In the genomic region with DNA sequence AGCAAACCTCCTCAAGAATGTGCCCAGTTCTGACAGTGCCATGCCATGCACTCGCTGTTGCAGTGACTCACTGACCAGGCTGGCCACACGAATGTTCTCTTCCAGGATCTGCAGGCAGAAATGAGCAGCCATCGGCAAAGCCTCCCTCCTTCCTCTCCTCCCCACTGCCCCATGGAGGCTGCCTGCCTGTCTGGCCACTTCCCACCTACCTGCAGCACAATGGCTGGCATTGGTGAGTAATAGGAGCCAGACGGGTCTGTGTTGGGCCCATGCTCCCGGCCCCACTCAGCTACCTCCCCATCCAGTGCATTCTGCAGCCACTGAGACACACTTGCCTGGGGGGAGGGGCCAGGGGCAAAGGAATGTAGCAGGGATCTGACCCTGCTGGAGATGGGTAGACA, we compare ENCODE assay signal across 1 cellular context.
TF ChIP-seq lines count a peak whose summit lies in the region.

No MANE protein-coding gene starts in this region.

TF ChIP-seq in WTC11, 78 proteins besides CTCF, POLR2A, EP300 and RAD21:
- TF ChIP-seq, protein P1, sequence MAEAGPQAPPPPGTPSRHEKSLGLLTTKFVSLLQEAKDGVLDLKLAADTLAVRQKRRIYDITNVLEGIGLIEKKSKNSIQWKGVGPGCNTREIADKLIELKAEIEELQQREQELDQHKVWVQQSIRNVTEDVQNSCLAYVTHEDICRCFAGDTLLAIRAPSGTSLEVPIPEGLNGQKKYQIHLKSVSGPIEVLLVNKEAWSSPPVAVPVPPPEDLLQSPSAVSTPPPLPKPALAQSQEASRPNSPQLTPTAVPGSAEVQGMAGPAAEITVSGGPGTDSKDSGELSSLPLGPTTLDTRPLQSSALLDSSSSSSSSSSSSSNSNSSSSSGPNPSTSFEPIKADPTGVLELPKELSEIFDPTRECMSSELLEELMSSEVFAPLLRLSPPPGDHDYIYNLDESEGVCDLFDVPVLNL (CRISPR knock-in tag; IDR thresholded peaks at IDR 0.05; ENCODE audit: borderline replicate concordance, low read depth) = no peak
- TF ChIP-seq ZNF396 (CRISPR knock-in tag; IDR thresholded peaks at IDR 0.05; ENCODE audit: borderline replicate concordance) (no peak), TCF7 (CRISPR knock-in tag; IDR thresholded peaks at IDR 0.05; ENCODE audit: low read depth) (no peak), FOXK1 (CRISPR knock-in tag; IDR thresholded peaks at IDR 0.05) (no peak), ZNF263 (CRISPR knock-in tag; IDR thresholded peaks at IDR 0.05; ENCODE audit: low read depth) (no peak), RORB (CRISPR knock-in tag; IDR thresholded peaks at IDR 0.05) (no peak), SMAD3 (CRISPR knock-in tag; IDR thresholded peaks at IDR 0.05; ENCODE audit: borderline replicate concordance) (no peak), IRF2 (CRISPR knock-in tag; IDR thresholded peaks at IDR 0.05; ENCODE audit: borderline replicate concordance, low read depth) (no peak)
- TF ChIP-seq, protein P2, sequence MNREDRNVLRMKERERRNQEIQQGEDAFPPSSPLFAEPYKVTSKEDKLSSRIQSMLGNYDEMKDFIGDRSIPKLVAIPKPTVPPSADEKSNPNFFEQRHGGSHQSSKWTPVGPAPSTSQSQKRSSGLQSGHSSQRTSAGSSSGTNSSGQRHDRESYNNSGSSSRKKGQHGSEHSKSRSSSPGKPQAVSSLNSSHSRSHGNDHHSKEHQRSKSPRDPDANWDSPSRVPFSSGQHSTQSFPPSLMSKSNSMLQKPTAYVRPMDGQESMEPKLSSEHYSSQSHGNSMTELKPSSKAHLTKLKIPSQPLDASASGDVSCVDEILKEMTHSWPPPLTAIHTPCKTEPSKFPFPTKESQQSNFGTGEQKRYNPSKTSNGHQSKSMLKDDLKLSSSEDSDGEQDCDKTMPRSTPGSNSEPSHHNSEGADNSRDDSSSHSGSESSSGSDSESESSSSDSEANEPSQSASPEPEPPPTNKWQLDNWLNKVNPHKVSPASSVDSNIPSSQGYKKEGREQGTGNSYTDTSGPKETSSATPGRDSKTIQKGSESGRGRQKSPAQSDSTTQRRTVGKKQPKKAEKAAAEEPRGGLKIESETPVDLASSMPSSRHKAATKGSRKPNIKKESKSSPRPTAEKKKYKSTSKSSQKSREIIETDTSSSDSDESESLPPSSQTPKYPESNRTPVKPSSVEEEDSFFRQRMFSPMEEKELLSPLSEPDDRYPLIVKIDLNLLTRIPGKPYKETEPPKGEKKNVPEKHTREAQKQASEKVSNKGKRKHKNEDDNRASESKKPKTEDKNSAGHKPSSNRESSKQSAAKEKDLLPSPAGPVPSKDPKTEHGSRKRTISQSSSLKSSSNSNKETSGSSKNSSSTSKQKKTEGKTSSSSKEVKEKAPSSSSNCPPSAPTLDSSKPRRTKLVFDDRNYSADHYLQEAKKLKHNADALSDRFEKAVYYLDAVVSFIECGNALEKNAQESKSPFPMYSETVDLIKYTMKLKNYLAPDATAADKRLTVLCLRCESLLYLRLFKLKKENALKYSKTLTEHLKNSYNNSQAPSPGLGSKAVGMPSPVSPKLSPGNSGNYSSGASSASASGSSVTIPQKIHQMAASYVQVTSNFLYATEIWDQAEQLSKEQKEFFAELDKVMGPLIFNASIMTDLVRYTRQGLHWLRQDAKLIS (CRISPR knock-in tag; IDR thresholded peaks at IDR 0.05; ENCODE audit: borderline replicate concordance) = no peak
- TF ChIP-seq, protein P3, sequence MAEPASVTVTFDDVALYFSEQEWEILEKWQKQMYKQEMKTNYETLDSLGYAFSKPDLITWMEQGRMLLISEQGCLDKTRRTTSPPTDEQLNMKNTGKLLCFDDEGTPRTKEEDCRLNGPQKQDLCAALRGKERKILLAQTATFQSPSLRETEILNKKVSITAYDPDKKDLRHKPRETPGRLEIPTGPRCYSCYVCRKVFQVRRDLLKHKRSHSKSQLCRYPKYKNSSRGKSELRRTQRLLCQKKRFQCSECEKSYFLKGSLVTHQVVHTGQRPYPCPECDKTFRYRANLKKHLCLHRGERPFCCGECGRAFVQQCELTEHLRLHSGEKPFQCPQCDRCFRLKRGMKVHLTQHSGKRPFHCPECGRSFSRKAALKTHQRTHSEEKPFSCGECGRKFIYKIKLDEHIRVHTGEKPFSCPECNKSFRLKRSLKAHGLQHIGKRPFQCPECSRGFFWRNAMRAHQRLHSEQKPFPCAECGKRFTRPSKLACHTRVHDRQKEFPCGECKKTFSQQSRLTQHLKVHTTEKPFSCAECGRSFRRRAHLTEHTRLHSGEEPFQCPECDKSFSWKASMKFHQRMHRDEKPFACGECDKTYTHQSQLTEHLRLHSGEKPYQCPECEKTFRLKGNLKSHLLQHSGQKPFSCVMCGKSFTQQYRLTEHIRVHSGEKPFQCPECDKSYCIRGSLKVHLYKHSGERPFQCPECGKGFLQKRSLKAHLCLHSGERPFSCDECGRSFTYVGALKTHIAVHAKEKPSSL (CRISPR knock-in tag; conservative IDR thresholded peaks at IDR 0.05) = no peak
- TF ChIP-seq, protein P4, sequence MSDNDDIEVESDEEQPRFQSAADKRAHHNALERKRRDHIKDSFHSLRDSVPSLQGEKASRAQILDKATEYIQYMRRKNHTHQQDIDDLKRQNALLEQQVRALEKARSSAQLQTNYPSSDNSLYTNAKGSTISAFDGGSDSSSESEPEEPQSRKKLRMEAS (CRISPR knock-in tag; IDR thresholded peaks at IDR 0.05) = no peak
- TF ChIP-seq, protein P5, sequence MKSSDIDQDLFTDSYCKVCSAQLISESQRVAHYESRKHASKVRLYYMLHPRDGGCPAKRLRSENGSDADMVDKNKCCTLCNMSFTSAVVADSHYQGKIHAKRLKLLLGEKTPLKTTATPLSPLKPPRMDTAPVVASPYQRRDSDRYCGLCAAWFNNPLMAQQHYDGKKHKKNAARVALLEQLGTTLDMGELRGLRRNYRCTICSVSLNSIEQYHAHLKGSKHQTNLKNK (CRISPR knock-in tag; IDR thresholded peaks at IDR 0.05) = no peak
